23 cellular contexts compared by ENCODE assay signal in genomic region chr6:81138236-81138635, GRCh38.
DNase-seq lines count a peak whose midpoint lies in the region; ATAC-seq lines count a peak whose summit lies in the region.
"Had no signal": no experiment of that assay in that cellular context is flagged by ENCODE, and none has a peak within 500 bp of the region (broad histone marks: within the 10 kb centered on the region; RNA-seq: fewer than 3 reads in every experiment).

No MANE protein-coding gene starts in this region.

- H3K36me3 Mint-ChIP-seq in activated T-cell treated with anti-CD3 and anti-CD28 coated beads, Interleukin-2, amount 50 U/mL, for 72 hours (ENCODE audit: insufficient read depth in 2 of 2) = peaks cover 0 to 2% of the 10 kb centered on the region in 2 donors
- H3K36me3 Mint-ChIP-seq: CD14-positive monocyte had no signal

- H3K4me1 Mint-ChIP-seq in activated T-cell treated with anti-CD3 and anti-CD28 coated beads, Interleukin-2, amount 50 U/mL, for 72 hours (ENCODE audit: low read depth) = no peaks in the 10 kb centered on the region
- H3K4me1 Mint-ChIP-seq: activated CD4-positive, alpha-beta memory T cell treated with anti-CD3 and anti-CD28 coated beads, Interleukin-2, amount 10 ng/mL, durations not matched to agents 7 days and 5 days; CD14-positive monocyte; H9 had no signal

- no peak for ATAC-seq in activated T-cell treated with anti-CD3 and anti-CD28 coated beads, Interleukin-2, amount 50 U/mL, for 72 hours (replicated peaks in 1 of 2)

- DNase-seq in NCI-H2196 (lab: John Stamatoyannopoulos, UW; ENCODE audit: unreplicated experiment) (peak; percentile 6), NCI-H2196 treated with DMSO at 0.1 percent for 48 hours (lab: John Stamatoyannopoulos, UW; ENCODE audit: unreplicated experiment) (no peak), Daoy (ENCODE audit: low read depth) (peak; percentile 29), NCI-H69 (lab: John Stamatoyannopoulos, UW) (peak; percentile 94), myocyte (ENCODE audit: low read depth) (peak; percentile 43), superior temporal gyrus (ENCODE audit: extremely low spot score) (no peak), C1 segment of cervical spinal cord (lab: John Stamatoyannopoulos, UW) (no peak)
- no peak for DNase-seq in activated T-cell treated with anti-CD3 and anti-CD28 coated beads, Interleukin-2, amount 50 U/mL, for 72 hours
- DNase-seq: ACHN; activated CD4-positive, alpha-beta memory T cell treated with anti-CD3 and anti-CD28 coated beads, Interleukin-2, amount 10 ng/mL, durations not matched to agents 7 days and 5 days; activated CD4-positive, CD25-positive, alpha-beta regulatory T cell; activated naive CD4-positive, alpha-beta T cell; activated T-cell treated with anti-CD3 and anti-CD28 coated beads for 4 hours; amniotic stem cell; dermis blood vessel endothelial cell; DMS79 treated with DMSO at 0.1 percent for 48 hours; H9; hypothalamus; NCI-H1092 treated with DMSO at 0.1 percent for 48 hours; SK-N-SH; stimulated activated CD4-positive, alpha-beta T cell treated with anti-CD3 and anti-CD28 coated beads, Interleukin-4, amount 100 ng/mL, for 4 hours; upper lobe of left lung had no signal

- peaks cover 3 to 19% of the 10 kb centered on the region in 2 donors for H3K9me3 Mint-ChIP-seq in activated T-cell treated with anti-CD3 and anti-CD28 coated beads, Interleukin-2, amount 50 U/mL, for 72 hours

- no peak overlapping the region for H3K27ac Mint-ChIP-seq in activated T-cell treated with anti-CD3 and anti-CD28 coated beads, Interleukin-2, amount 50 U/mL, for 72 hours
- H3K27ac Mint-ChIP-seq: activated CD4-positive, alpha-beta memory T cell treated with anti-CD3 and anti-CD28 coated beads, Interleukin-2, amount 10 ng/mL, durations not matched to agents 7 days and 5 days; H9 had no signal

- no peaks in the 10 kb centered on the region for H3K27me3 Mint-ChIP-seq in activated T-cell treated with anti-CD3 and anti-CD28 coated beads, Interleukin-2, amount 50 U/mL, for 72 hours (ENCODE audit: low read depth)
- H3K27me3 Mint-ChIP-seq: activated CD4-positive, alpha-beta memory T cell treated with anti-CD3 and anti-CD28 coated beads, Interleukin-2, amount 10 ng/mL, durations not matched to agents 7 days and 5 days had no signal

- H3K4me3 Mint-ChIP-seq in activated T-cell treated with anti-CD3 and anti-CD28 coated beads, Interleukin-2, amount 50 U/mL, for 72 hours = no peak overlapping the region
- H3K4me3 Mint-ChIP-seq: activated CD4-positive, alpha-beta memory T cell treated with anti-CD3 and anti-CD28 coated beads, Interleukin-2, amount 10 ng/mL, durations not matched to agents 7 days and 5 days; CD14-positive monocyte; H9 had no signal

Comparison
In these comparisons a context has a peak if more than half of its experiments do, and no peak if none do; other contexts are left out.
1. DNase-seq: peak in NCI-H2196 (single experiment), Daoy (single experiment), NCI-H69 (single experiment) and myocyte (single experiment); none in NCI-H2196 treated with DMSO at 0.1 percent for 48 hours (single experiment), superior temporal gyrus (single experiment), C1 segment of cervical spinal cord (0 of 14) and activated T-cell treated with anti-CD3 and anti-CD28 coated beads, Interleukin-2, amount 50 U/mL, for 72 hours (0 of 2).